Comparison of ENCODE assay signal across 11 cellular contexts in genomic region chr3:167913218-167913902, GRCh38.
DNase-seq lines count a peak whose midpoint lies in the region; ATAC-seq and TF ChIP-seq lines count a peak whose summit lies in the region.
"Had no signal": no experiment of that assay in that cellular context is flagged by ENCODE, and none has a peak within 500 bp of the region (broad histone marks: within the 10 kb centered on the region; RNA-seq: fewer than 3 reads in every experiment).

No MANE protein-coding gene starts in this region.

- no peaks in the 10 kb centered on the region; a peak in 1 of 4 replicates for H3K4me1 ChIP-seq in SK-N-SH (ENCODE audit: control insufficient read depth in 1 of 2, insufficient read depth in 2 of 2, low read depth in 1 of 2, low read length in 1 of 2)
- H3K4me1 ChIP-seq in iPS DF 6.9 (ENCODE audit: control insufficient read depth, insufficient read depth, low read length), result no peaks in the 10 kb centered on the region
- H3K4me1 ChIP-seq in MM.1S (ENCODE audit: low read length), result no peaks in the 10 kb centered on the region
- H3K4me1 ChIP-seq: esophagus squamous epithelium, HAP-1 had no signal

- H3F3A ChIP-seq in SK-N-SH (replicated peaks; ENCODE audit: insufficient read depth), result no peaks in the 10 kb centered on the region
- no peaks in the 10 kb centered on the region for H3F3A ChIP-seq in MM.1S (ENCODE audit: insufficient read depth, low read length)

- H4K20me1 ChIP-seq in SK-N-SH (ENCODE audit: insufficient read depth) (no peaks in the 10 kb centered on the region), MM.1S (ENCODE audit: insufficient read depth, low read length) (no peaks in the 10 kb centered on the region)

- no peaks in the 10 kb centered on the region for H3K36me3 ChIP-seq in SK-N-SH (replicated peaks in 1 of 2; ENCODE audit: control insufficient read depth in 1 of 2, insufficient read depth in 2 of 2, low read length in 1 of 2)
- H3K36me3 ChIP-seq in iPS DF 6.9 (ENCODE audit: control insufficient read depth, insufficient read depth, low read length), result no peaks in the 10 kb centered on the region
- H3K36me3 ChIP-seq in MM.1S (replicated peaks; ENCODE audit: insufficient read depth, low read length), result no peaks in the 10 kb centered on the region
- H3K36me3 ChIP-seq: esophagus squamous epithelium, HAP-1 had no signal

- 70% methylated on average over 4 of the region's 4 CpGs for WGBS in SK-N-SH (ENCODE audit: low lambda C conversion rate)
- WGBS in iPS DF 6.9 (ENCODE audit: insufficient coverage, insufficient read length), result no CpG with 5 or more reads among the region's 4 CpGs

- H2AFZ ChIP-seq in SK-N-SH (ENCODE audit: low read depth) (no peak overlapping the region), MM.1S (ENCODE audit: low read length) (no peak overlapping the region)

- TF ChIP-seq EP300 in SK-N-SH (IDR thresholded peaks at IDR 0.05; ENCODE audit: borderline replicate concordance in 1 of 2, low read depth in 1 of 2, low read length in 1 of 2), result no peak

- TF ChIP-seq CTCF in SK-N-SH (IDR thresholded peaks at IDR 0.05), result peak; percentile 11; the same call in 1 of the 2 replicates
- TF ChIP-seq CTCF in MM.1S (IDR thresholded peaks at IDR 0.05; ENCODE audit: low read length), result no peak

- peak; percentile 54 for ATAC-seq in HG02970 (IDR thresholded peaks at IDR 0.05; ENCODE audit: low FRiP score, unreplicated experiment)
- no peak for ATAC-seq in activated naive CD4-positive, alpha-beta T cell treated with anti-CD3 and anti-CD28 coated beads, Interleukin-2, amount 50 U/mL, for 72 hours

- no peaks in the 10 kb centered on the region for H3K9me3 Mint-ChIP-seq in activated naive CD4-positive, alpha-beta T cell treated with anti-CD3 and anti-CD28 coated beads, Interleukin-2, amount 50 U/mL, for 72 hours

- H3K9me3 ChIP-seq in SK-N-SH (no peaks in the 10 kb centered on the region), iPS DF 6.9 (ENCODE audit: control insufficient read depth, insufficient read depth, low read length) (no peaks in the 10 kb centered on the region), MM.1S (replicated peaks; ENCODE audit: insufficient read depth, low read length) (no peaks in the 10 kb centered on the region)
- H3K9me3 ChIP-seq: esophagus squamous epithelium, HAP-1 had no signal

- H3K79me2 ChIP-seq in SK-N-SH (ENCODE audit: insufficient read depth) (no peaks in the 10 kb centered on the region), MM.1S (ENCODE audit: low read length) (no peaks in the 10 kb centered on the region)

- TF ChIP-seq RAD21 in SK-N-SH (IDR thresholded peaks at IDR 0.05; ENCODE audit: low read length), result no peak

- H3K9ac ChIP-seq in SK-N-SH (no peak overlapping the region), MM.1S (ENCODE audit: low read length) (no peak overlapping the region)

- CTCF ChIA-PET in SK-N-SH (lab: Yijun Ruan, JAX), result interaction anchor here (1.5 to 1.6 kb wide), 2 partner anchors 9 to 127 kb away, joined by 5 to 6 read pairs; no protein-coding TSS in a partner anchor

- POLR2A ChIA-PET in SK-N-SH (lab: Yijun Ruan, JAX), result no interaction called here

- no peaks in the 10 kb centered on the region for H3K27me3 ChIP-seq in SK-N-SH (ENCODE audit: insufficient read depth)
- H3K27me3 ChIP-seq in iPS DF 6.9 (ENCODE audit: control insufficient read depth, insufficient read depth, low read length), result no peaks in the 10 kb centered on the region
- no peaks in the 10 kb centered on the region for H3K27me3 ChIP-seq in MM.1S (replicated peaks; ENCODE audit: insufficient read depth, low read length)
- H3K27me3 ChIP-seq: esophagus squamous epithelium had no signal

- H3K9me2 ChIP-seq in SK-N-SH (no peaks in the 10 kb centered on the region), MM.1S (replicated peaks; ENCODE audit: insufficient read depth, low read length) (no peaks in the 10 kb centered on the region)

- H3K27ac ChIP-seq in SK-N-SH (ENCODE audit: low read depth in 2 of 2, low read length in 1 of 2), result no peak overlapping the region
- H3K27ac ChIP-seq in iPS DF 6.9 (ENCODE audit: low read length), result no peak overlapping the region
- no peak overlapping the region for H3K27ac ChIP-seq in MM.1S (ENCODE audit: low read length)
- H3K27ac ChIP-seq: esophagus squamous epithelium had no signal

- H3K4me2 ChIP-seq in SK-N-SH (no peak overlapping the region), MM.1S (ENCODE audit: low read depth, low read length) (no peak overlapping the region)

- no peak overlapping the region for H3K4me3 ChIP-seq in SK-N-SH (ENCODE audit: low read depth in 2 of 2, low read length in 1 of 2)
- H3K4me3 ChIP-seq in iPS DF 6.9 (ENCODE audit: low read length), result no peak overlapping the region
- H3K4me3 ChIP-seq in MM.1S (ENCODE audit: low read length), result no peak overlapping the region
- H3K4me3 ChIP-seq: esophagus squamous epithelium, HAP-1 had no signal

- no peaks in the 10 kb centered on the region for H3K36me3 Mint-ChIP-seq in activated naive CD4-positive, alpha-beta T cell treated with anti-CD3 and anti-CD28 coated beads, Interleukin-2, amount 50 U/mL, for 72 hours

- no peak overlapping the region for H3K27ac Mint-ChIP-seq in activated naive CD4-positive, alpha-beta T cell treated with anti-CD3 and anti-CD28 coated beads, Interleukin-2, amount 50 U/mL, for 72 hours

- DNase-seq in CD1c-positive myeloid dendritic cell (ENCODE audit: extremely low spot score) (peak; percentile 47), SK-N-SH (peak; percentile 10), iPS DF 6.9 (ENCODE audit: low read depth, low spot score) (peak; percentile 22), MM.1S (no peak)
- DNase-seq in activated naive CD4-positive, alpha-beta T cell treated with anti-CD3 and anti-CD28 coated beads, Interleukin-2, amount 50 U/mL, for 72 hours (ENCODE audit: low spot score in 2 of 2), result no peak
- no peak for DNase-seq in activated CD4-positive, CD25-positive, alpha-beta regulatory T cell (lab: John Stamatoyannopoulos, UW)
- no peak for DNase-seq in stimulated activated CD4-positive, alpha-beta T cell treated with anti-CD3 and anti-CD28 coated beads, Interleukin-2, amount 100 ng/mL, for 48 hours
- DNase-seq: esophagus squamous epithelium, NCI-H2171 treated with DMSO at 0.1 percent for 48 hours had no signal

TF ChIP-seq in SK-N-SH, 30 proteins besides CTCF, POLR2A, EP300 and RAD21:
- TF ChIP-seq GATA2 (CRISPR knock-in tag; IDR thresholded peaks at IDR 0.05) (no peak), SIN3A (IDR thresholded peaks at IDR 0.05; ENCODE audit: borderline replicate concordance, low read depth, low read length) (no peak), TEAD4 (IDR thresholded peaks at IDR 0.05; ENCODE audit: borderline replicate concordance, insufficient read depth) (no peak), MEF2A (IDR thresholded peaks at IDR 0.05; ENCODE audit: borderline replicate concordance, low read depth) (no peak), RXRA (IDR thresholded peaks at IDR 0.05; ENCODE audit: borderline replicate concordance, low read depth) (no peak), NRF1 (IDR thresholded peaks at IDR 0.05; ENCODE audit: low read depth, low read length) (no peak), PBX3 (IDR thresholded peaks at IDR 0.05) (no peak), YY1 (IDR thresholded peaks at IDR 0.05; ENCODE audit: low read depth) (no peak)

Comparison
In these comparisons a context has a peak if more than half of its experiments do, and no peak if none do; other contexts are left out.
1. DNase-seq: peak in CD1c-positive myeloid dendritic cell (single experiment), SK-N-SH (single experiment) and iPS DF 6.9 (single experiment); none in activated naive CD4-positive, alpha-beta T cell treated with anti-CD3 and anti-CD28 coated beads, Interleukin-2, amount 50 U/mL, for 72 hours (0 of 2), activated CD4-positive, CD25-positive, alpha-beta regulatory T cell (0 of 4), stimulated activated CD4-positive, alpha-beta T cell treated with anti-CD3 and anti-CD28 coated beads, Interleukin-2, amount 100 ng/mL, for 48 hours (0 of 2) and MM.1S (single experiment).